ENCODE assay signal across 23 cellular contexts in the genomic region with DNA sequence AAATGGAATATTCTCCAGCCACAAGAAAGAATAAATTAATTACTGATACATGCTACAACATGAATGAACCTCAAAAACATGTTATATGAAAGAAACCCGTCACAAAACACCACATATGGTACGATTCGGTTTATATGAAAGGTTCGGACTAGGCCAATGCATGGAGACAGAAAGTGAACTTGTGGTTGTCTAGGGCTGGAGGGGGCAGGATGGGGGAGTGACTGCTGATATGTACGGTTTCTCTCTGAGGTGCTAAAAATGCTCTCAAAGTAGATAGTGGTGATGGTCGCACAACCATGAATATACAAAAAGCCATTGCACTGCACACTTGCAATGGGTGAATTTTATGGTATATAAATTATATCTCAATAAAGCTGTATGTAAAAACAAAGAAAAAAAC.
"Had no signal": no experiment of that assay in that cellular context is flagged by ENCODE, and none has a peak within 500 bp of the region (broad histone marks: within the 10 kb centered on the region; RNA-seq: fewer than 3 reads in every experiment).

No MANE protein-coding gene starts in this region.

- H3K27me3 ChIP-seq: breast epithelium, esophagus squamous epithelium, right lobe of liver, thyroid gland, upper lobe of right lung had no signal

- H3K4me1 Mint-ChIP-seq: activated B cell treated with CpG ODN at 0.5 μM for 24 hours; activated CD8-positive, alpha-beta memory T cell treated with anti-CD3 and anti-CD28 coated beads, Interleukin-2, amount 10 ng/mL, durations not matched to agents 7 days and 5 days; activated naive CD4-positive, alpha-beta T cell treated with anti-CD3 and anti-CD28 coated beads, Interleukin-2, amount 50 U/mL, for 24 hours; activated naive CD8-positive, alpha-beta T cell treated with anti-CD3 and anti-CD28 coated beads, Interleukin-2, amount 50 U/mL, for 24 hours; naive B cell had no signal

- H3K4me3 Mint-ChIP-seq: activated B cell treated with CpG ODN at 0.5 μM for 24 hours; activated CD8-positive, alpha-beta memory T cell treated with anti-CD3 and anti-CD28 coated beads, Interleukin-2, amount 10 ng/mL, durations not matched to agents 7 days and 5 days; activated CD8-positive, alpha-beta T cell treated with anti-CD3 and anti-CD28 coated beads, Interleukin-2, amount 10 ng/mL, durations not matched to agents 7 days and 5 days; activated naive CD4-positive, alpha-beta T cell treated with anti-CD3 and anti-CD28 coated beads, Interleukin-2, amount 50 U/mL, for 24 hours; activated naive CD8-positive, alpha-beta T cell treated with anti-CD3 and anti-CD28 coated beads, Interleukin-2, amount 50 U/mL, for 24 hours; central memory CD8-positive, alpha-beta T cell; dendritic cell treated with granulocyte-macrophage colony-stimulating factor and Interleukin-4, amounts not matched to agents 40 ng/mL and 50 ng/mL, for 4 days; naive B cell; stimulated activated effector memory CD8-positive, alpha-beta T cell treated with anti-CD3 and anti-CD28 coated beads, Interleukin-12 subunit alpha, Interleukin-12 subunit beta, amount 100 ng/mL, for 72 hours; stimulated activated naive CD8-positive, alpha-beta T cell treated with anti-CD3 and anti-CD28 coated beads, Interleukin-15, Interleukin-2, amounts not matched to agents 100 ng/mL and 50 ng/mL, for 24 hours had no signal

- H3K27me3 Mint-ChIP-seq: activated B cell treated with CpG ODN at 0.5 μM for 24 hours; activated CD8-positive, alpha-beta memory T cell treated with anti-CD3 and anti-CD28 coated beads, Interleukin-2, amount 10 ng/mL, durations not matched to agents 7 days and 5 days; activated naive CD4-positive, alpha-beta T cell treated with anti-CD3 and anti-CD28 coated beads, Interleukin-2, amount 50 U/mL, for 24 hours; activated naive CD8-positive, alpha-beta T cell treated with anti-CD3 and anti-CD28 coated beads, Interleukin-2, amount 50 U/mL, for 24 hours; central memory CD8-positive, alpha-beta T cell; dendritic cell treated with granulocyte-macrophage colony-stimulating factor and Interleukin-4, amounts not matched to agents 40 ng/mL and 50 ng/mL, for 4 days; naive B cell; stimulated activated naive CD8-positive, alpha-beta T cell treated with anti-CD3 and anti-CD28 coated beads, Interleukin-15, Interleukin-2, amounts not matched to agents 100 ng/mL and 50 ng/mL, for 24 hours had no signal

- H3K4me3 ChIP-seq: breast epithelium, esophagus squamous epithelium, right lobe of liver, skin epidermis, thyroid gland, upper lobe of right lung had no signal

- H3K27ac ChIP-seq: breast epithelium, epithelial cell of prostate, esophagus squamous epithelium, right lobe of liver, skin epidermis, thyroid gland, upper lobe of right lung had no signal

- DNase-seq: activated B cell treated with CpG ODN at 0.5 μM for 24 hours; activated CD8-positive, alpha-beta memory T cell treated with anti-CD3 and anti-CD28 coated beads, Interleukin-2, amount 10 ng/mL, durations not matched to agents 7 days and 5 days; activated CD8-positive, alpha-beta T cell treated with anti-CD3 and anti-CD28 coated beads, Interleukin-2, amount 10 ng/mL, durations not matched to agents 7 days and 5 days; activated naive CD8-positive, alpha-beta T cell treated with anti-CD3 and anti-CD28 coated beads, Interleukin-2, amount 50 U/mL, for 24 hours; activated T-cell treated with anti-CD3 and anti-CD28 coated beads, Interleukin-2, amount 50 U/mL, for 48 hours; effector CD4-positive, alpha-beta T cell; esophagus squamous epithelium; left cardiac atrium; left ventricle myocardium superior; naive B cell; right lobe of liver; stimulated activated CD4-positive, alpha-beta T cell treated with anti-CD3 and anti-CD28 coated beads, Interleukin-4, amount 100 ng/mL, for 24 hours; thyroid gland; upper lobe of right lung had no signal

- H3K36me3 ChIP-seq: breast epithelium, esophagus squamous epithelium, right lobe of liver, thyroid gland, upper lobe of right lung had no signal

- ATAC-seq: activated CD8-positive, alpha-beta memory T cell treated with anti-CD3 and anti-CD28 coated beads, Interleukin-2, amount 10 ng/mL, durations not matched to agents 7 days and 5 days; activated CD8-positive, alpha-beta T cell treated with anti-CD3 and anti-CD28 coated beads, Interleukin-2, amount 10 ng/mL, durations not matched to agents 7 days and 5 days; activated naive CD8-positive, alpha-beta T cell treated with anti-CD3 and anti-CD28 coated beads, Interleukin-2, amount 50 U/mL, for 24 hours; left ventricle myocardium superior; stimulated activated effector memory CD8-positive, alpha-beta T cell treated with anti-CD3 and anti-CD28 coated beads, Interleukin-12 subunit alpha, Interleukin-12 subunit beta, amount 100 ng/mL, for 72 hours; upper lobe of right lung had no signal

- H3K36me3 Mint-ChIP-seq: activated CD8-positive, alpha-beta memory T cell treated with anti-CD3 and anti-CD28 coated beads, Interleukin-2, amount 10 ng/mL, durations not matched to agents 7 days and 5 days; naive B cell had no signal

- H3K27ac Mint-ChIP-seq: activated B cell treated with CpG ODN at 0.5 μM for 24 hours; activated CD8-positive, alpha-beta memory T cell treated with anti-CD3 and anti-CD28 coated beads, Interleukin-2, amount 10 ng/mL, durations not matched to agents 7 days and 5 days; activated CD8-positive, alpha-beta T cell treated with anti-CD3 and anti-CD28 coated beads, Interleukin-2, amount 10 ng/mL, durations not matched to agents 7 days and 5 days; activated naive CD4-positive, alpha-beta T cell treated with anti-CD3 and anti-CD28 coated beads, Interleukin-2, amount 50 U/mL, for 24 hours; activated naive CD8-positive, alpha-beta T cell treated with anti-CD3 and anti-CD28 coated beads, Interleukin-2, amount 50 U/mL, for 24 hours; activated T-helper 2 cell treated with anti-CD3 and anti-CD28 coated beads, Interferon-gamma antibody, Interleukin-2, Interleukin-4, amounts not matched to agents 10 μg/mL and 5 μg/mL and 100 μg/mL, durations not matched to agents 14 hours and 24 hours and 36 hours; dendritic cell treated with granulocyte-macrophage colony-stimulating factor and Interleukin-4, amounts not matched to agents 40 ng/mL and 50 ng/mL, for 4 days; stimulated activated naive CD8-positive, alpha-beta T cell treated with anti-CD3 and anti-CD28 coated beads, Interleukin-15, Interleukin-2, amounts not matched to agents 100 ng/mL and 50 ng/mL, for 24 hours had no signal

- H3K4me1 ChIP-seq: breast epithelium, right lobe of liver, thyroid gland, upper lobe of right lung had no signal

- H3K9me3 Mint-ChIP-seq: activated B cell treated with CpG ODN at 0.5 μM for 24 hours; activated naive CD4-positive, alpha-beta T cell treated with anti-CD3 and anti-CD28 coated beads, Interleukin-2, amount 50 U/mL, for 24 hours; activated naive CD8-positive, alpha-beta T cell treated with anti-CD3 and anti-CD28 coated beads, Interleukin-2, amount 50 U/mL, for 24 hours; activated T-helper 2 cell treated with anti-CD3 and anti-CD28 coated beads, Interferon-gamma antibody, Interleukin-2, Interleukin-4, amounts not matched to agents 10 μg/mL and 5 μg/mL and 100 μg/mL, durations not matched to agents 14 hours and 24 hours and 36 hours; central memory CD8-positive, alpha-beta T cell; dendritic cell treated with granulocyte-macrophage colony-stimulating factor and Interleukin-4, amounts not matched to agents 40 ng/mL and 50 ng/mL, for 4 days; naive B cell; stimulated activated effector memory CD8-positive, alpha-beta T cell treated with anti-CD3 and anti-CD28 coated beads, Interleukin-12 subunit alpha, Interleukin-12 subunit beta, amount 100 ng/mL, for 72 hours; stimulated activated naive CD8-positive, alpha-beta T cell treated with anti-CD3 and anti-CD28 coated beads, Interleukin-15, Interleukin-2, amounts not matched to agents 100 ng/mL and 50 ng/mL, for 24 hours had no signal

- H3K9me3 ChIP-seq: breast epithelium, esophagus squamous epithelium, right lobe of liver, thyroid gland, upper lobe of right lung had no signal
